2 cellular contexts compared by ENCODE assay signal in the genomic region with DNA sequence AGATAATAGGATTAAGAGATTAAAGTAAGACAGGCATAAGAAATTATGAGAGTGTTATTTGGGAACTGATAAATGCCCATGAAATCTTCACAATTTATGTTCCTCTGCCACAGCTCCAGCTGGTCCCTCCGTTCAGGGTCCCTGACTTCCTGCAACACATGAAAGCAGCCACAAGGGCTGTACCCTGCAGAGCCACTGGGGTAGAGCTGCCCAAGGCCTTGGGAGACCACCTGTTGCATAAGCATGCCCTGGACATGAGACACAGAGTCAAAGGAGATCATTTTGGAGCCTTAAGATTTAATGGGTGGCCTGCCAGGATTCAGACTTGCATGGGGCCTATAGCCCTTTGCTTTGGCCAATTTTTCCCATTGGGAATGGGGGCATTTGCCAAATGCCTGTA. TPM values are rescaled to one million over a fixed set of nuclear protein-coding genes. Genes with fewer than 3 reads are reported as not detected.
"Had no signal": no experiment of that assay in that cellular context is flagged by ENCODE, and none has a peak within 500 bp of the region (broad histone marks: within the 10 kb centered on the region; RNA-seq: fewer than 3 reads in every experiment).

No MANE protein-coding gene starts in this region.

RNA-seq across cellular contexts. Expression of a gene that starts 10.7 kb away (rescaled TPM):
- total RNA-seq: G401, GM12878 had no signal
- polyA plus RNA-seq: GM12878 had no signal

RNA-seq across cellular contexts. Expression of a gene that starts 37.9 kb away (rescaled TPM):
- total RNA-seq: G401, GM12878 had no signal

RNA-seq across cellular contexts. Expression of a gene that starts 56.2 kb away (rescaled TPM):
- total RNA-seq: G401, GM12878 had no signal
- polyA plus RNA-seq: GM12878 had no signal

RNA-seq across cellular contexts. Expression of a gene that starts 58.8 kb away (rescaled TPM):
- total RNA-seq: G401, GM12878 had no signal
- polyA plus RNA-seq: GM12878 had no signal
